20 cellular contexts compared by ENCODE assay signal in the genomic region with DNA sequence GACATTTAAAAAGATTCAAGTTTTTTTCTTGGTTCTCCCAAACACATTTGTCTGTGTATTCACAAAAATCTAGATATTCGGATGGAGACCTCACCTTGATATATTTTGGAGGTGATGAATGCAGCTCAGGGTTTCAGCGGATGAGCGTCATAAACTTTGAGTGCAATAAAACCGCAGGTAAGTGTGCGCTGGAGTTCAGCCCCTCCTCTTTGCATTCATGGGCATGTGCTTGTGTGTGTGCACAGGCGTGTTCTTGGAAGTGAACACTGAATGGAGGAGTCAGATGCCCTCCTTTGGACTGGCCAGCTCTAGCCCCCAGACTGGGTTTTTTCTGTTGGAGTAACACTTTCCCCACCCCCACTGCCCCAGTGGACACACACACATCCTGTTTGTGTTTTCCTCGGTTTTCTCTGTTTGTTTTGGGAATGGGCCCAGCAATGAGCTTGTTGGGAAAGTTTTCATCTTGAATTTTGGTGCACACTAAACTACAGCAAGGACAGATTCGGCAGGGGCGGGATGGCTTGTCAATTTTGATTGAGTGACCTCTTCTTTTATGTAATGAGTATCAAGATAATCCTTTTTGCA.
"Had no signal": no experiment of that assay in that cellular context is flagged by ENCODE, and none has a peak within 500 bp of the region (broad histone marks: within the 10 kb centered on the region; RNA-seq: fewer than 3 reads in every experiment).

No MANE protein-coding gene starts in this region.

- H3K36me3 ChIP-seq: ovary had no signal

- H3K27ac ChIP-seq: cardiac muscle cell, neural progenitor cell, ovary, spleen, thoracic aorta, upper lobe of right lung had no signal

- H3K4me3 Mint-ChIP-seq: activated naive CD8-positive, alpha-beta T cell treated with anti-CD3 and anti-CD28 coated beads, Interleukin-2, amount 10 ng/mL, durations not matched to agents 7 days and 5 days; dendritic cell treated with granulocyte-macrophage colony-stimulating factor and Interleukin-4, amounts not matched to agents 40 ng/mL and 50 ng/mL, for 4 days; naive B cell; neural progenitor cell; stimulated activated naive B cell treated with anti-CD40 and anti-IgM and Interleukin-4, amounts not matched to agents 10 μg/mL and 1 μg/mL and 100 μg/mL, for 72 hours had no signal

- H3K4me3 ChIP-seq: cardiac muscle cell, esophagus squamous epithelium, neural progenitor cell, ovary, psoas muscle, spleen, thoracic aorta, upper lobe of right lung had no signal

- H3K9me3 ChIP-seq: esophagus squamous epithelium, ovary, psoas muscle, spleen, thoracic aorta, upper lobe of right lung had no signal

- H3K27ac Mint-ChIP-seq: activated naive CD8-positive, alpha-beta T cell treated with anti-CD3 and anti-CD28 coated beads, Interleukin-2, amount 10 ng/mL, durations not matched to agents 7 days and 5 days; activated T-helper 2 cell treated with anti-CD3 and anti-CD28 coated beads, Interferon-gamma antibody, Interleukin-2, Interleukin-4, amounts not matched to agents 10 μg/mL and 5 μg/mL and 100 μg/mL, durations not matched to agents 14 hours and 24 hours and 36 hours; dendritic cell treated with granulocyte-macrophage colony-stimulating factor and Interleukin-4, amounts not matched to agents 40 ng/mL and 50 ng/mL, for 4 days; naive B cell; neural progenitor cell; stimulated activated naive B cell treated with anti-CD40 and anti-IgM and Interleukin-4, amounts not matched to agents 10 μg/mL and 1 μg/mL and 100 μg/mL, for 72 hours had no signal

- H3K9me3 Mint-ChIP-seq: activated naive CD8-positive, alpha-beta T cell treated with anti-CD3 and anti-CD28 coated beads, Interleukin-2, amount 10 ng/mL, durations not matched to agents 7 days and 5 days; activated T-helper 2 cell treated with anti-CD3 and anti-CD28 coated beads, Interferon-gamma antibody, Interleukin-2, Interleukin-4, amounts not matched to agents 10 μg/mL and 5 μg/mL and 100 μg/mL, durations not matched to agents 14 hours and 24 hours and 36 hours; dendritic cell treated with granulocyte-macrophage colony-stimulating factor and Interleukin-4, amounts not matched to agents 40 ng/mL and 50 ng/mL, for 4 days; naive B cell; neural progenitor cell; stimulated activated naive B cell treated with anti-CD40 and anti-IgM and Interleukin-4, amounts not matched to agents 10 μg/mL and 1 μg/mL and 100 μg/mL, for 72 hours had no signal

- H3K9ac ChIP-seq: neural progenitor cell had no signal

- H3K27me3 Mint-ChIP-seq: activated naive CD8-positive, alpha-beta T cell treated with anti-CD3 and anti-CD28 coated beads, Interleukin-2, amount 10 ng/mL, durations not matched to agents 7 days and 5 days; dendritic cell treated with granulocyte-macrophage colony-stimulating factor and Interleukin-4, amounts not matched to agents 40 ng/mL and 50 ng/mL, for 4 days; naive B cell; stimulated activated naive B cell treated with anti-CD40 and anti-IgM and Interleukin-4, amounts not matched to agents 10 μg/mL and 1 μg/mL and 100 μg/mL, for 72 hours had no signal

- ATAC-seq: left cardiac atrium; psoas muscle; stimulated activated naive B cell treated with anti-CD40 and anti-IgM and Interleukin-4, amounts not matched to agents 10 μg/mL and 1 μg/mL and 100 μg/mL, for 72 hours; upper lobe of right lung had no signal

- DNase-seq: activated CD4-positive, alpha-beta T cell treated with anti-CD3 and anti-CD28 coated beads, Interleukin-2, amount 50 U/mL, for 4 hours; activated naive CD4-positive, alpha-beta T cell treated with Interleukin-2 at 50 U/mL for 16 hours; activated naive CD8-positive, alpha-beta T cell treated with anti-CD3 and anti-CD28 coated beads, Interleukin-2, amount 10 ng/mL, durations not matched to agents 7 days and 5 days; activated T-cell treated with anti-CD3 and anti-CD28 coated beads, Interleukin-2, amount 50 U/mL, for 1 hour; amygdala; effector CD8-positive, alpha-beta T cell; esophagus squamous epithelium; left cardiac atrium; naive B cell; ovary; psoas muscle; spleen; stimulated activated naive B cell treated with anti-CD40 and anti-IgM and Interleukin-4, amounts not matched to agents 10 μg/mL and 1 μg/mL and 100 μg/mL, for 72 hours; T-helper 2 cell; upper lobe of right lung had no signal
